ENCODE assay signal across 1 cellular context in the genomic region with DNA sequence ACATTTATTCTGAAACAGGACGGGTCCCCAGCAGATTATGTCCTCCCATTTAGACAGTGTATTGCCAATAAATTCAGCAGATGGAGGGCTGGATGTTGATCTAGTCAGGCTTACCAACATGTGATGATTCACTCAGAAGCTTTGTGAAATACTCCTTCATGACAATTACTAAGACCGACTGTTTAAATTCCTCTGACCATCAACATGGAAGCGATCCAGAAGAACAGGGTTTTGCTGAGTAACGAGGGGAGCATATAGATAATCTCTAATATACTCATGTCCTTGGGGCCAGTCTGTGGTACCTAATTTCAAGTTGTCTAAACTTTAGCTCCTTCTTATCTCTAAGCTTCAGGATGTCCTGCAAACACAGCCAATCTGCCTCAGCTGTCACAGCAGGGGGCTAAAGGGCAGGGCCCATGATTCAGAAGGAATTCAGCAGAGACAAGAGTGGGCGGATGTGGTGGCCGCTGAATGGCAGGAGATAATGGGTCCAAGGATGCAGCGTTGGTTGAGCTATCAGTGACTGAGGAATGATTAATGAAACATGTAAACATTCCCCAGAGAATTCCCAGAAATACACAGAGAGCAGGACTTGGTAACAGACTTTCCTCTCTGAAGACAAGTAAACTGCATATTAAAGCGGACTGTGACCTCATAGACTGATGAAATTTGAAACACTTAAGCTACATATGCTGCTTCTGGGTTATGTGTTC.
TF ChIP-seq lines count a peak whose summit lies in the region.

No MANE protein-coding gene starts in this region.

TF ChIP-seq in GM23338, 12 proteins besides CTCF, POLR2A, EP300 and RAD21 (continued from another document):
- TF ChIP-seq, protein P1, sequence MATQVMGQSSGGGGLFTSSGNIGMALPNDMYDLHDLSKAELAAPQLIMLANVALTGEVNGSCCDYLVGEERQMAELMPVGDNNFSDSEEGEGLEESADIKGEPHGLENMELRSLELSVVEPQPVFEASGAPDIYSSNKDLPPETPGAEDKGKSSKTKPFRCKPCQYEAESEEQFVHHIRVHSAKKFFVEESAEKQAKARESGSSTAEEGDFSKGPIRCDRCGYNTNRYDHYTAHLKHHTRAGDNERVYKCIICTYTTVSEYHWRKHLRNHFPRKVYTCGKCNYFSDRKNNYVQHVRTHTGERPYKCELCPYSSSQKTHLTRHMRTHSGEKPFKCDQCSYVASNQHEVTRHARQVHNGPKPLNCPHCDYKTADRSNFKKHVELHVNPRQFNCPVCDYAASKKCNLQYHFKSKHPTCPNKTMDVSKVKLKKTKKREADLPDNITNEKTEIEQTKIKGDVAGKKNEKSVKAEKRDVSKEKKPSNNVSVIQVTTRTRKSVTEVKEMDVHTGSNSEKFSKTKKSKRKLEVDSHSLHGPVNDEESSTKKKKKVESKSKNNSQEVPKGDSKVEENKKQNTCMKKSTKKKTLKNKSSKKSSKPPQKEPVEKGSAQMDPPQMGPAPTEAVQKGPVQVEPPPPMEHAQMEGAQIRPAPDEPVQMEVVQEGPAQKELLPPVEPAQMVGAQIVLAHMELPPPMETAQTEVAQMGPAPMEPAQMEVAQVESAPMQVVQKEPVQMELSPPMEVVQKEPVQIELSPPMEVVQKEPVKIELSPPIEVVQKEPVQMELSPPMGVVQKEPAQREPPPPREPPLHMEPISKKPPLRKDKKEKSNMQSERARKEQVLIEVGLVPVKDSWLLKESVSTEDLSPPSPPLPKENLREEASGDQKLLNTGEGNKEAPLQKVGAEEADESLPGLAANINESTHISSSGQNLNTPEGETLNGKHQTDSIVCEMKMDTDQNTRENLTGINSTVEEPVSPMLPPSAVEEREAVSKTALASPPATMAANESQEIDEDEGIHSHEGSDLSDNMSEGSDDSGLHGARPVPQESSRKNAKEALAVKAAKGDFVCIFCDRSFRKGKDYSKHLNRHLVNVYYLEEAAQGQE (IDR thresholded peaks at IDR 0.05; ENCODE audit: unreplicated experiment) = no peak
- TF ChIP-seq EZH2phosphoT487 (IDR thresholded peaks at IDR 0.05; ENCODE audit: unreplicated experiment) (no peak), ZNF331 (CRISPR knock-in tag; IDR thresholded peaks at IDR 0.05; ENCODE audit: low read depth) (no peak), ETS1 (IDR thresholded peaks at IDR 0.05) (no peak), ZNF114 (CRISPR knock-in tag; IDR thresholded peaks at IDR 0.05) (no peak), EZH2 (IDR thresholded peaks at IDR 0.05; ENCODE audit: low read depth, unreplicated experiment) (no peak), POLR2AphosphoS5 (IDR thresholded peaks at IDR 0.05; ENCODE audit: low read depth) (no peak), JUNB (IDR thresholded peaks at IDR 0.05; ENCODE audit: unreplicated experiment) (no peak)
